ENCODE assay signal across 13 cellular contexts in genomic region chr7:21028990-21029337, GRCh38.
"Had no signal": no experiment of that assay in that cellular context is flagged by ENCODE, and none has a peak within 500 bp of the region (broad histone marks: within the 10 kb centered on the region; RNA-seq: fewer than 3 reads in every experiment).

No MANE protein-coding gene starts in this region.

- H3K27me3 ChIP-seq: neutrophil, tibial nerve had no signal

- H3K27ac Mint-ChIP-seq: activated naive CD4-positive, alpha-beta T cell treated with anti-CD3 and anti-CD28 coated beads, Interleukin-2, amount 50 U/mL, for 24 hours; effector memory CD8-positive, alpha-beta T cell; stimulated activated memory B cell treated with anti-CD40 and anti-IgM and Interleukin-4, amounts not matched to agents 10 μg/mL and 1 μg/mL and 100 μg/mL, for 72 hours had no signal

- H3K4me3 ChIP-seq: body of pancreas, tibial nerve had no signal

- DNase-seq: activated CD4-positive, alpha-beta T cell treated with anti-CD3 and anti-CD28 coated beads, Interleukin-2, amount 50 U/mL, for 1 hour; amniotic stem cell; body of pancreas; cortex of kidney; effector memory CD8-positive, alpha-beta T cell; right cardiac atrium; T-helper 2 cell had no signal

- H3K4me1 Mint-ChIP-seq: activated naive CD4-positive, alpha-beta T cell treated with anti-CD3 and anti-CD28 coated beads, Interleukin-2, amount 50 U/mL, for 24 hours; central memory CD8-positive, alpha-beta T cell; stimulated activated memory B cell treated with anti-CD40 and anti-IgM and Interleukin-4, amounts not matched to agents 10 μg/mL and 1 μg/mL and 100 μg/mL, for 72 hours had no signal

- ATAC-seq: body of pancreas; effector memory CD8-positive, alpha-beta T cell; right cardiac atrium; stimulated activated memory B cell treated with anti-CD40 and anti-IgM and Interleukin-4, amounts not matched to agents 10 μg/mL and 1 μg/mL and 100 μg/mL, for 72 hours had no signal

- H3K27me3 Mint-ChIP-seq: central memory CD8-positive, alpha-beta T cell; stimulated activated memory B cell treated with anti-CD40 and anti-IgM and Interleukin-4, amounts not matched to agents 10 μg/mL and 1 μg/mL and 100 μg/mL, for 72 hours had no signal

- H3K27ac ChIP-seq: body of pancreas, neutrophil, tibial nerve had no signal

- H3K36me3 Mint-ChIP-seq: activated naive CD4-positive, alpha-beta T cell treated with anti-CD3 and anti-CD28 coated beads, Interleukin-2, amount 50 U/mL, for 24 hours; stimulated activated memory B cell treated with anti-CD40 and anti-IgM and Interleukin-4, amounts not matched to agents 10 μg/mL and 1 μg/mL and 100 μg/mL, for 72 hours had no signal

- FAIRE-seq: TTC549 had no signal

- H3K9me3 Mint-ChIP-seq: activated naive CD4-positive, alpha-beta T cell treated with anti-CD3 and anti-CD28 coated beads, Interleukin-2, amount 50 U/mL, for 24 hours; central memory CD8-positive, alpha-beta T cell; effector memory CD8-positive, alpha-beta T cell; stimulated activated memory B cell treated with anti-CD40 and anti-IgM and Interleukin-4, amounts not matched to agents 10 μg/mL and 1 μg/mL and 100 μg/mL, for 72 hours had no signal

- H3K4me1 ChIP-seq: body of pancreas had no signal

- H3K36me3 ChIP-seq: neutrophil, tibial nerve had no signal

- H3K9me3 ChIP-seq: body of pancreas, neutrophil, tibial nerve had no signal

- H3K4me3 Mint-ChIP-seq: activated naive CD4-positive, alpha-beta T cell treated with anti-CD3 and anti-CD28 coated beads, Interleukin-2, amount 50 U/mL, for 24 hours; central memory CD8-positive, alpha-beta T cell; effector memory CD8-positive, alpha-beta T cell; stimulated activated memory B cell treated with anti-CD40 and anti-IgM and Interleukin-4, amounts not matched to agents 10 μg/mL and 1 μg/mL and 100 μg/mL, for 72 hours had no signal
